Comparison of ENCODE assay signal across 19 cellular contexts in the genomic region with DNA sequence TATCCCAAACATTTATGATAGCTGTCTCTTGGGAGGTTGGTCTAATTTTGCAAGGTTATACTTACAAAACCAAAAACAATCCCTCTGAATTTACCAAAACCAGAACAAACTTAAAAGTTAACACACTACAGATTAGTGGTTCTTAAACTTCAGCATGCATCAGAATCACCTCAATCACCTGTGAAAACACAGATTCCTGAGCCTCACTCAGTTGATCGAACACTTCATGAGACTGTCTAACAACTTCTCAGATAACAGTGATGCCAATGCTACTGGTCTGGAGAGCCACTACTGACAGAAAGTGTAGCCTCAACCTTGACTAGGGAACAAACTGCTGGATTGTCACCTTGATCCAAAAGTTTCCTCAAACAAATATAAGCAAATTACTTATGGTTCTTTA. TPM values are rescaled to one million over a fixed set of nuclear protein-coding genes. Genes with fewer than 3 reads are reported as not detected.
DNase-seq lines count a peak whose midpoint lies in the region; ATAC-seq, FAIRE-seq and TF ChIP-seq lines count a peak whose summit lies in the region.
"Had no signal": no experiment of that assay in that cellular context is flagged by ENCODE, and none has a peak within 500 bp of the region (broad histone marks: within the 10 kb centered on the region; RNA-seq: fewer than 3 reads in every experiment).

No MANE protein-coding gene starts in this region.

- peaks cover 6% of the 10 kb centered on the region for H3K36me3 Mint-ChIP-seq in CD4-positive, alpha-beta T cell (ENCODE audit: low read depth)

- DNase-seq in CD4-positive, alpha-beta T cell: no peak
- DNase-seq in foreskin keratinocyte (no peak), frontal cortex (ENCODE audit: low spot score in 2 of 2) (no peak)
- no peak for DNase-seq in effector CD4-positive, alpha-beta T cell
- no peak for DNase-seq in central memory CD4-positive, alpha-beta T cell
- DNase-seq: activated effector memory CD4-positive, alpha-beta T cell treated with anti-CD3 and anti-CD28 coated beads, Interleukin-2, amount 50 U/mL, for 16 hours; amniotic stem cell; Calu3; gastrocnemius medialis; hypothalamus; NCI-H187 treated with DMSO at 0.1 percent for 48 hours; RPMI8226; spleen had no signal

- H3K27ac Mint-ChIP-seq in CD4-positive, alpha-beta T cell: peak overlapping the region; percentile 8
- H3K27ac Mint-ChIP-seq: type B pancreatic cell had no signal

- H3K4me1 ChIP-seq in HEK293 (ENCODE audit: control insufficient read depth, insufficient read depth, low read length) (peaks cover 18% of the 10 kb centered on the region), foreskin keratinocyte (peaks cover 7% of the 10 kb centered on the region)

- ATAC-seq in CD4-positive, alpha-beta T cell (ENCODE audit: poor library complexity): no peak
- ATAC-seq in foreskin keratinocyte: peak; percentile 33

- peaks cover 79% of the 10 kb centered on the region for H3K4me1 Mint-ChIP-seq in CD4-positive, alpha-beta T cell (ENCODE audit: low read depth)

- CTCF ChIA-PET in CD4-positive, alpha-beta T cell (lab: Charles Lee): interaction anchor here (0.7 to 1.2 kb wide), 3 partner anchors 34 to 285 kb away, joined by 3 to 4 read pairs (median 3); no protein-coding TSS in a partner anchor
- CTCF ChIA-PET in HEK293 (lab: Yijun Ruan, JAX): interaction anchor here (0.6 kb wide), 1 partner anchor 329 kb away, joined by 4 read pairs; no protein-coding TSS in a partner anchor

- no peak for FAIRE-seq in frontal cortex (lab: Jason Lieb, UNC)
- FAIRE-seq: islet of Langerhans had no signal

- no peak for TF ChIP-seq CTCF in CD4-positive, alpha-beta T cell (IDR thresholded peaks at IDR 0.05)
- no peak for TF ChIP-seq CTCF in HEK293 (tag by site-specific recombination; IDR thresholded peaks at IDR 0.05)
- no peak for TF ChIP-seq CTCF in VCaP (conservative IDR thresholded peaks at IDR 0.05)
- no peak for TF ChIP-seq CTCF in foreskin keratinocyte (conservative IDR thresholded peaks at IDR 0.05)

- no peaks in the 10 kb centered on the region for H3K9me3 Mint-ChIP-seq in CD4-positive, alpha-beta T cell

- no peaks in the 10 kb centered on the region for H3K27me3 Mint-ChIP-seq in CD4-positive, alpha-beta T cell
- H3K27me3 Mint-ChIP-seq: type B pancreatic cell had no signal

- no peaks in the 10 kb centered on the region for H3K9me3 ChIP-seq in CD4-positive, alpha-beta T cell (ENCODE audit: control insufficient read depth, low read length)
- H3K9me3 ChIP-seq in HEK293 (ENCODE audit: control insufficient read depth, insufficient read depth, low read depth, low read length): no peaks in the 10 kb centered on the region
- H3K9me3 ChIP-seq: BE2C, gastrocnemius medialis, spleen had no signal

- no peak overlapping the region for H3K27ac ChIP-seq in CD4-positive, alpha-beta T cell (ENCODE audit: low read depth, low read length)
- peak overlapping the region; percentile 32; the same call in 1 of the 2 replicates for H3K27ac ChIP-seq in HEK293 (ENCODE audit: extremely low read depth, low read depth, low read length)
- H3K27ac ChIP-seq in VCaP: peak overlapping the region; percentile 16; the same call in 1 of the 2 replicates
- H3K27ac ChIP-seq in foreskin keratinocyte: no peak overlapping the region
- H3K27ac ChIP-seq: epithelial cell of prostate had no signal

- intact Hi-C loops in CD4-positive, alpha-beta T cell (cut with DNase I, micrococcal nuclease): loop anchor here in 1 of 2 experiments (5.0 kb wide), 1 partner anchor 43 kb away; the partner anchor contains the start of gene ATP2B1

- no peak overlapping the region for H3K4me3 ChIP-seq in HEK293 (ENCODE audit: low read depth, low read length)
- H3K4me3 ChIP-seq: gastrocnemius medialis, spleen had no signal

- H3K36me3 ChIP-seq in HEK293 (ENCODE audit: control insufficient read depth in 2 of 2, insufficient read depth in 1 of 2, low read length in 2 of 2): no peaks in the 10 kb centered on the region
- H3K36me3 ChIP-seq: BE2C, gastrocnemius medialis, spleen had no signal

- no peaks in the 10 kb centered on the region for H3K27me3 ChIP-seq in CD4-positive, alpha-beta T cell (ENCODE audit: control insufficient read depth, insufficient read depth, low read length)
- no peaks in the 10 kb centered on the region for H3K27me3 ChIP-seq in foreskin keratinocyte
- H3K27me3 ChIP-seq: BE2C, gastrocnemius medialis, spleen had no signal

- POLR2A ChIA-PET in CD4-positive, alpha-beta T cell (lab: Charles Lee): interaction anchor here (2.1 kb wide), 1 partner anchor 45 kb away, joined by 18 read pairs; the partner anchor contains the start of gene ATP2B1
- POLR2A ChIA-PET in HEK293 (lab: Yijun Ruan, JAX): interaction anchor here (0.6 kb wide), 1 partner anchor 45 kb away, joined by 3 read pairs; no protein-coding TSS in a partner anchor

- H3K4me3 Mint-ChIP-seq in CD4-positive, alpha-beta T cell: no peak overlapping the region
- H3K4me3 Mint-ChIP-seq: type B pancreatic cell had no signal

TF ChIP-seq in HEK293, 187 proteins besides CTCF, POLR2A, EP300 and RAD21:
- TF ChIP-seq ZBTB20 (tag by site-specific recombination; IDR thresholded peaks at IDR 0.05) (peak; percentile 79), ZSCAN16 (tag by site-specific recombination; IDR thresholded peaks at IDR 0.05) (peak; percentile 91), ZSCAN5A (tag by site-specific recombination; IDR thresholded peaks at IDR 0.05) (no peak), PRDM10 (tag by site-specific recombination; IDR thresholded peaks at IDR 0.05) (no peak), SALL2 (tag by site-specific recombination; IDR thresholded peaks at IDR 0.05; ENCODE audit: borderline replicate concordance) (no peak), YY2 (tag by site-specific recombination; IDR thresholded peaks at IDR 0.05) (no peak), ZNF626 (tag by site-specific recombination; IDR thresholded peaks at IDR 0.05) (no peak), SP7 (tag by site-specific recombination; IDR thresholded peaks at IDR 0.05) (no peak), ZNF624 (tag by site-specific recombination; IDR thresholded peaks at IDR 0.05) (no peak), ZNF791 (tag by site-specific recombination; IDR thresholded peaks at IDR 0.05) (no peak), ZNF16 (tag by site-specific recombination; IDR thresholded peaks at IDR 0.05; ENCODE audit: low read depth) (no peak)

RNA-seq across cellular contexts. Expression of gene ATP2B1, which starts 44.2 kb away (rescaled TPM):
- 100 to 1,000 TPM in 1 of 2 experiments, 10 to 100 TPM in 1; 98.2 to 100 TPM for total RNA-seq in CD4-positive, alpha-beta T cell
- 28.0 and 32.5 TPM in 2 replicates for total RNA-seq in foreskin keratinocyte
- polyA plus RNA-seq in foreskin keratinocyte: 4.5 and 6.6 TPM in 2 replicates
- total RNA-seq in frontal cortex: 248 TPM

Comparison
In these comparisons a context has a peak if more than half of its experiments do, and no peak if none do; other contexts are left out.
1. H3K27ac ChIP-seq: peak in HEK293 (single experiment) and VCaP (single experiment); none in CD4-positive, alpha-beta T cell (single experiment) and foreskin keratinocyte (single experiment).